Comparison of ENCODE assay signal across 8 cellular contexts in genomic region chr16:70522216-70523000, GRCh38. TPM values are rescaled to one million over a fixed set of nuclear protein-coding genes. Genes with fewer than 3 reads are reported as not detected.
A peak's percentile ranks its signal among the peaks of the same experiment; 100 is the strongest.
DNase-seq lines count a peak whose midpoint lies in the region; ATAC-seq and TF ChIP-seq lines count a peak whose summit lies in the region.

No MANE protein-coding gene starts in this region.

- H3K27ac ChIP-seq in KOPT-K1 (ENCODE audit: low read depth, low read length, poor library complexity, severe bottlenecking) (peak overlapping the region; percentile 93), breast epithelium (peak overlapping the region in 1 of 2 donors; percentile 93), muscle layer of duodenum (ENCODE audit: low read length) (peak overlapping the region; percentile 99)

- H3K27me3 ChIP-seq in BJ (ENCODE audit: control insufficient read depth, insufficient read depth, low read length) (no peaks in the 10 kb centered on the region), breast epithelium (no peaks in the 10 kb centered on the region), muscle layer of duodenum (ENCODE audit: low read depth, low read length) (no peaks in the 10 kb centered on the region)

- intact Hi-C loops in breast epithelium (cut with DNase I; ENCODE audit: low total_unique reads), result no loop called here

- H3K9me3 ChIP-seq in KOPT-K1 (ENCODE audit: insufficient read depth, low read length, poor library complexity, severe bottlenecking) (no peaks in the 10 kb centered on the region), breast epithelium (no peaks in the 10 kb centered on the region), muscle layer of duodenum (ENCODE audit: control insufficient read depth in 1 of 2, low read length in 2 of 2) (no peaks in the 10 kb centered on the region)

- POLR2A ChIA-PET in BJ (lab: Charles Lee), result no interaction called here

- TF ChIP-seq CTCF in BJ (IDR thresholded peaks at IDR 0.05; ENCODE audit: insufficient read depth, low read depth, low read length), result no peak
- no peak for TF ChIP-seq CTCF in breast epithelium (IDR thresholded peaks at IDR 0.05)

- CTCF ChIA-PET in BJ (lab: Yijun Ruan, JAX), result no interaction called here

- ATAC-seq in GM21367 (IDR thresholded peaks at IDR 0.05; ENCODE audit: unreplicated experiment), result no peak
- no peak for ATAC-seq in HG03432 (IDR thresholded peaks at IDR 0.05; ENCODE audit: unreplicated experiment)

- H3K4me1 ChIP-seq in breast epithelium (peaks cover 7 to 9% of the 10 kb centered on the region in 2 donors), muscle layer of duodenum (ENCODE audit: control insufficient read depth in 1 of 2, insufficient read depth in 2 of 2, low read length in 2 of 2) (peaks cover 10 to 34% of the 10 kb centered on the region in 2 donors)

- DNase-seq in BJ (ENCODE audit: low read depth) (no peak), breast epithelium (ENCODE audit: low spot score in 2 of 2) (no peak), kidney tubule cell (ENCODE audit: low spot score) (no peak), NCI-H1694 treated with DMSO at 0.1 percent for 48 hours (lab: John Stamatoyannopoulos, UW) (no peak)

- H3K4me3 ChIP-seq in BJ (ENCODE audit: low read depth, low read length) (peak overlapping the region; percentile 74), breast epithelium (peak overlapping the region; percentile 72 to 89 (median 81)), muscle layer of duodenum (ENCODE audit: low read depth in 1 of 2, low read length in 2 of 2) (peak overlapping the region; percentile 99 to 100)

- no peak for TF ChIP-seq POLR2A in breast epithelium (IDR thresholded peaks at IDR 0.05)

- peaks cover 3% of the 10 kb centered on the region for H3K36me3 ChIP-seq in BJ (ENCODE audit: control insufficient read depth, insufficient read depth, low read length)
- H3K36me3 ChIP-seq in KOPT-K1 (ENCODE audit: insufficient read depth, low read length), result peaks cover 33% of the 10 kb centered on the region
- H3K36me3 ChIP-seq in breast epithelium, result no peaks in the 10 kb centered on the region
- peaks cover 15 to 17% of the 10 kb centered on the region in 2 donors for H3K36me3 ChIP-seq in muscle layer of duodenum (ENCODE audit: control insufficient read depth in 1 of 2, insufficient read depth in 2 of 2, low read length in 2 of 2)

RNA-seq across cellular contexts. Expression of gene COG4, which starts 0.9 kb away (rescaled TPM):
- polyA plus RNA-seq in BJ (2011; rRNA removed), result 54.3 and 71.7 TPM in 2 replicates
- polyA minus RNA-seq in BJ (2011; rRNA and poly(A)+ RNA removed), result 30.9 and 56.0 TPM in 2 replicates
- total RNA-seq in breast epithelium, result 10 to 100 TPM; 36.4 to 46.1 (median 41.3) TPM

RNA-seq across cellular contexts. Expression of gene SF3B3, which starts 1.2 kb away (rescaled TPM):
- polyA plus RNA-seq in BJ (2011; rRNA removed), result 89.5 and 96.2 TPM in 2 replicates
- 132 and 145 TPM in 2 replicates for polyA minus RNA-seq in BJ (2011; rRNA and poly(A)+ RNA removed)
- 100 to 1,000 TPM in 2 of 3 donors, 10 to 100 TPM in 1; 80.2 to 147 (median 133) TPM for total RNA-seq in breast epithelium
